Comparison of ENCODE assay signal across 9 cellular contexts in the genomic region with DNA sequence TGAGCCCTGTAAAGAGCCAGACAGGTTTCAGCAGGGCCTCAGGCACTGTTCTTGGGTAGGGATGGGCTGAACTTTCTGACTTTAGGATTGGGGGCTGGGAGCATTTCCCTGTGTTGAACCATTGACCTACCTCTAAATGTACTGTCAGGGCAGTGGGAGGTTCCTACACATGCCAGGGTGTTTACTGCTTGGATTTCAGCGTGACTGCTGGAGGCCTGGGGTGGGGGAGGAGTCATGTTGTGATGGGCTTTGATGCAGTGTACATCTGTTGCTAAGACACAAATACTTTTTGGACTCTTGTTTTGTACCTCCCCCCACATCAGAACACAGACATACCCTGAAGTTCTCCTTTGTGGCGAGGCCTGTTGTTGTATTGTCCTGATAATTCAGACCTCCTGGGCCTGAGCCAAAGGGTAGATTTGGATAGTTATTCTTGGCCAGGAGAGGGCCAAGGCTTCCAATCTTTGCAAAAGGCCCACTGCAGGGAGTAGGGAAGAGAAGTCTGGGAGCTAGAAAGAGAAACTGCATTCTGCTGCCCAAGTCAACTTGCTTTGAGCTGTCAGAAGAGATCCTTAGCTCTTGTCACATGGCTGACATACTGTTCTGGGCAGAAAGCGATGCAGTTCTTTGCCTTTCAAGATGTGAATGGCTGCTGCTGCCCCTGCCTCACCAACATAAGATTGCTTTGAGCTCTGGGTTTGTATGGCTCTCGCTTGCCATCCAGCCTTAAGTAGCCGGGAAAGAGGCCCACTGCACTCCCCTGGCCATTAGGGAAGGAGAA. TPM values are rescaled to one million over a fixed set of nuclear protein-coding genes. Genes with fewer than 3 reads are reported as not detected.
DNase-seq lines count a peak whose midpoint lies in the region; ATAC-seq, FAIRE-seq and TF ChIP-seq lines count a peak whose summit lies in the region.
"Had no signal": no experiment of that assay in that cellular context is flagged by ENCODE, and none has a peak within 500 bp of the region (broad histone marks: within the 10 kb centered on the region; RNA-seq: fewer than 3 reads in every experiment).

No MANE protein-coding gene starts in this region.

- no peak overlapping the region for H2AFZ ChIP-seq in astrocyte (ENCODE audit: low read depth, low read length)

- no TSS peak for BruUV-seq in A673 (replicated peaks; lab: Mats Ljungman, UMichigan)

- peak overlapping the region; percentile 82 for H3K4me3 Mint-ChIP-seq in astrocyte (ENCODE audit: unreplicated experiment)
- peak overlapping the region; percentile 86 for H3K4me3 Mint-ChIP-seq in stimulated activated effector memory CD8-positive, alpha-beta T cell treated with anti-CD3 and anti-CD28 coated beads, Interleukin-12 subunit alpha, Interleukin-12 subunit beta, amount 100 ng/mL, for 72 hours

- peak overlapping the region; percentile 90 for H3K4me2 ChIP-seq in astrocyte (ENCODE audit: low read length)

- CTCF ChIA-PET in A673 (lab: Charles Lee), result no interaction called here

- TF ChIP-seq CTCF in A673 (conservative IDR thresholded peaks at IDR 0.05; ENCODE audit: low read depth, low read length), result no peak
- TF ChIP-seq CTCF in astrocyte (IDR thresholded peaks at IDR 0.05; ENCODE audit: insufficient read depth, low read depth, low read length), result no peak

- no peak for FAIRE-seq in astrocyte (lab: Jason Lieb, UNC)
- FAIRE-seq: islet of Langerhans had no signal

- intact Hi-C loops in A673 (cut with micrococcal nuclease; ENCODE audit: unreplicated experiment), result no loop called here

- peak overlapping the region; percentile 95 for H3K9ac ChIP-seq in astrocyte (ENCODE audit: low read length)

- peaks cover 64% of the 10 kb centered on the region for H4K20me1 ChIP-seq in astrocyte (ENCODE audit: insufficient read depth, low read length)

- no peaks in the 10 kb centered on the region for H3K9me3 Mint-ChIP-seq in astrocyte (ENCODE audit: unreplicated experiment)
- no peaks in the 10 kb centered on the region for H3K9me3 Mint-ChIP-seq in stimulated activated effector memory CD8-positive, alpha-beta T cell treated with anti-CD3 and anti-CD28 coated beads, Interleukin-12 subunit alpha, Interleukin-12 subunit beta, amount 100 ng/mL, for 72 hours

- H3K4me3 ChIP-seq in A673 (ENCODE audit: low read depth, low read length, poor library complexity, severe bottlenecking), result no peak overlapping the region
- peak overlapping the region; percentile 39 for H3K4me3 ChIP-seq in astrocyte (ENCODE audit: insufficient read depth, low read depth, low read length)

- H3K27me3 Mint-ChIP-seq in astrocyte (ENCODE audit: low read depth, unreplicated experiment), result no peaks in the 10 kb centered on the region

- no peak for ATAC-seq in stimulated activated effector memory CD8-positive, alpha-beta T cell treated with anti-CD3 and anti-CD28 coated beads, Interleukin-12 subunit alpha, Interleukin-12 subunit beta, amount 100 ng/mL, for 72 hours
- ATAC-seq in HG03097 (IDR thresholded peaks at IDR 0.05; ENCODE audit: low FRiP score, unreplicated experiment), result no peak

- peak overlapping the region; percentile 93 for H3K27ac ChIP-seq in A673 (ENCODE audit: low read depth, low read length, poor library complexity, severe bottlenecking)
- peak overlapping the region; percentile 78 for H3K27ac ChIP-seq in astrocyte (ENCODE audit: low read depth, low read length)

- H3K27ac Mint-ChIP-seq in astrocyte (ENCODE audit: unreplicated experiment), result peak overlapping the region; percentile 100
- H3K27ac Mint-ChIP-seq in stimulated activated effector memory CD8-positive, alpha-beta T cell treated with anti-CD3 and anti-CD28 coated beads, Interleukin-12 subunit alpha, Interleukin-12 subunit beta, amount 100 ng/mL, for 72 hours, result peak overlapping the region; percentile 85

- H3K4me1 ChIP-seq in A673 (ENCODE audit: insufficient read depth, low read length, poor library complexity, severe bottlenecking) (peaks cover 74% of the 10 kb centered on the region), astrocyte (ENCODE audit: insufficient read depth, low read length) (peaks cover 66% of the 10 kb centered on the region)

- peaks cover 85% of the 10 kb centered on the region for H3K79me2 ChIP-seq in astrocyte (ENCODE audit: insufficient read depth, low read length)

- DNase-seq in A673 (ENCODE audit: low spot score) (peak; percentile 39), HUDEP-2 (lab: John Stamatoyannopoulos, UW; ENCODE audit: unreplicated experiment in 76 of 76) (peak in 74 of 76 experiments; percentile 28 to 91 (median 70)), astrocyte (ENCODE audit: low read depth) (peak; percentile 86), hepatic stellate cell (ENCODE audit: low spot score) (peak; percentile 65), amniotic stem cell (lab: John Stamatoyannopoulos, UW) (no peak), SK-N-DZ (ENCODE audit: low spot score) (no peak)
- no peak for DNase-seq in stimulated activated effector memory CD8-positive, alpha-beta T cell treated with anti-CD3 and anti-CD28 coated beads, Interleukin-12 subunit alpha, Interleukin-12 subunit beta, amount 100 ng/mL, for 72 hours (ENCODE audit: low spot score in 2 of 2)

- peaks cover 54% of the 10 kb centered on the region for H3K4me1 Mint-ChIP-seq in astrocyte (ENCODE audit: low read depth, unreplicated experiment)
- peaks cover 83% of the 10 kb centered on the region for H3K4me1 Mint-ChIP-seq in stimulated activated effector memory CD8-positive, alpha-beta T cell treated with anti-CD3 and anti-CD28 coated beads, Interleukin-12 subunit alpha, Interleukin-12 subunit beta, amount 100 ng/mL, for 72 hours

- H3K36me3 ChIP-seq in A673 (ENCODE audit: insufficient read depth, low read length, poor library complexity, severe bottlenecking) (peaks cover 34% of the 10 kb centered on the region), astrocyte (ENCODE audit: insufficient read depth, low read length) (peaks cover 10% of the 10 kb centered on the region)

- peaks cover 20% of the 10 kb centered on the region for H3K36me3 Mint-ChIP-seq in astrocyte (ENCODE audit: low read depth, unreplicated experiment)
- peaks cover 93% of the 10 kb centered on the region for H3K36me3 Mint-ChIP-seq in stimulated activated effector memory CD8-positive, alpha-beta T cell treated with anti-CD3 and anti-CD28 coated beads, Interleukin-12 subunit alpha, Interleukin-12 subunit beta, amount 100 ng/mL, for 72 hours

- H3K27me3 ChIP-seq in A673 (replicated peaks; ENCODE audit: insufficient read depth, low read depth, low read length, poor library complexity) (no peaks in the 10 kb centered on the region), astrocyte (ENCODE audit: insufficient read depth, low read length) (no peaks in the 10 kb centered on the region)

- POLR2A ChIA-PET in A673 (lab: Charles Lee; ENCODE audit: low non-redundant PET), result no interaction called here

- no peaks in the 10 kb centered on the region for H3K9me3 ChIP-seq in A673 (ENCODE audit: low read depth, low read length, poor library complexity, severe bottlenecking)
- H3K9me3 ChIP-seq in astrocyte (ENCODE audit: insufficient read depth, low read depth, low read length), result no peaks in the 10 kb centered on the region

RNA-seq across cellular contexts. Expression of a gene that starts 3.7 kb away (rescaled TPM):
- total RNA-seq in A673 (2021) (149 and 168 TPM in 2 replicates), astrocyte (344 and 348 TPM in 2 replicates)
- 48.3 and 57.6 TPM in 2 replicates for polyA plus RNA-seq in SK-N-DZ (2014; cell fraction: cytosol; rRNA removed)
- polyA plus RNA-seq in SK-N-DZ (2014; cell fraction: nucleus; rRNA removed), result 28.1 and 31.2 TPM in 2 replicates

RNA-seq across cellular contexts. Expression of a gene that starts 14.3 kb away (rescaled TPM):
- total RNA-seq in A673 (2021) (2.3 TPM in 1 of 2 replicates, not detected in the other), astrocyte (25.1 and 38.3 TPM in 2 replicates)
- 1.1 and 1.6 TPM in 2 replicates for polyA plus RNA-seq in SK-N-DZ (2014; cell fraction: cytosol; rRNA removed)
- 0.51 and 0.80 TPM in 2 replicates for polyA plus RNA-seq in SK-N-DZ (2014; cell fraction: nucleus; rRNA removed)

RNA-seq across cellular contexts. Expression of a gene that starts 49.4 kb away (rescaled TPM):
- 121 and 139 TPM in 2 replicates for total RNA-seq in A673 (2021)
- 62.8 and 69.3 TPM in 2 replicates for total RNA-seq in astrocyte
- polyA plus RNA-seq in SK-N-DZ (2014; cell fraction: cytosol; rRNA removed), result 298 and 375 TPM in 2 replicates
- 109 and 140 TPM in 2 replicates for polyA plus RNA-seq in SK-N-DZ (2014; cell fraction: nucleus; rRNA removed)

RNA-seq across cellular contexts. Expression of a gene that starts 55.7 kb away (rescaled TPM):
- total RNA-seq in A673 (2021) (25.1 and 27.6 TPM in 2 replicates), astrocyte (30.4 and 33.3 TPM in 2 replicates)
- polyA plus RNA-seq in SK-N-DZ (2014; cell fraction: cytosol; rRNA removed), result 18.0 and 19.1 TPM in 2 replicates
- polyA plus RNA-seq in SK-N-DZ (2014; cell fraction: nucleus; rRNA removed), result 14.2 and 19.5 TPM in 2 replicates

Comparison
In these comparisons a context has a peak if more than half of its experiments do, and no peak if none do; other contexts are left out.
1. DNase-seq: peak in A673 (single experiment), HUDEP-2 (74 of 76), astrocyte (single experiment) and hepatic stellate cell (single experiment); none in stimulated activated effector memory CD8-positive, alpha-beta T cell treated with anti-CD3 and anti-CD28 coated beads, Interleukin-12 subunit alpha, Interleukin-12 subunit beta, amount 100 ng/mL, for 72 hours (0 of 2), amniotic stem cell (single experiment) and SK-N-DZ (single experiment).